Comparison of ENCODE assay signal across 11 cellular contexts in the genomic region with DNA sequence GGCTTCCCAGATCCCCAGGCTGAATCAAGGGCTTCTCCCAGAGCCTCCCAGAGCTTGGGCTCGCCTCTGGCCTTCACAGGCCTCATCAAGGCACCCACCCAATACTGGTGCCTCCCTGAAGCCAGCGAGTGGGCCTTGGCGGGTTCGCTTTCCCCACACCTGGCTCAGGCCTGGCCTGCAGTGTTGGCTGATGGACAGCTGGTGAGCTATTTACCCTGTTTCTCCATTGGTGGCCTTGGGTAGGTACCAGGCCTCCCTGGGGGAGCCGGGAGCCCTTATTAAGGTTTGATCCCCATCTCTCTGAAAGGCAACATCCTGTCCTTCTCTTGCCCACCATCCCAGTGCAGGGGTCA. TPM values are rescaled to one million over a fixed set of nuclear protein-coding genes. Genes with fewer than 3 reads are reported as not detected.
DNase-seq lines count a peak whose midpoint lies in the region; ATAC-seq and TF ChIP-seq lines count a peak whose summit lies in the region.
"Had no signal": no experiment of that assay in that cellular context is flagged by ENCODE, and none has a peak within 500 bp of the region (broad histone marks: within the 10 kb centered on the region; RNA-seq: fewer than 3 reads in every experiment).

No MANE protein-coding gene starts in this region.

- no peak overlapping the region for H3K4me2 ChIP-seq in osteoblast (ENCODE audit: insufficient read depth, low read length)

- WGBS in suprapubic skin = 98% methylated on average over 5 of the region's 5 CpGs
- 94% methylated on average over 5 of the region's 5 CpGs for WGBS in prostate gland

- H3K4me3 ChIP-seq in osteoblast (ENCODE audit: insufficient read depth, low read length) (no peak overlapping the region), suprapubic skin (no peak overlapping the region), prostate gland (no peak overlapping the region)

- H4K20me1 ChIP-seq in osteoblast (ENCODE audit: insufficient read depth, low read length) = no peaks in the 10 kb centered on the region

- no peak overlapping the region for H2AFZ ChIP-seq in osteoblast (ENCODE audit: low read length)

- no peaks in the 10 kb centered on the region for H3K27me3 ChIP-seq in osteoblast (ENCODE audit: insufficient read depth, low read length)
- H3K27me3 ChIP-seq in suprapubic skin = no peaks in the 10 kb centered on the region
- H3K27me3 ChIP-seq in prostate gland (replicated peaks; ENCODE audit: insufficient read depth) = no peaks in the 10 kb centered on the region

- H3K9me3 Mint-ChIP-seq in activated CD4-positive, alpha-beta memory T cell treated with anti-CD3 and anti-CD28 coated beads, Interleukin-2, amount 10 ng/mL, durations not matched to agents 7 days and 5 days = no peaks in the 10 kb centered on the region

- no peaks in the 10 kb centered on the region for H3K9me3 ChIP-seq in osteoblast (ENCODE audit: low read depth, low read length)
- H3K9me3 ChIP-seq in suprapubic skin = no peaks in the 10 kb centered on the region
- no peaks in the 10 kb centered on the region for H3K9me3 ChIP-seq in prostate gland

- H3K4me1 Mint-ChIP-seq in activated CD4-positive, alpha-beta memory T cell treated with anti-CD3 and anti-CD28 coated beads, Interleukin-2, amount 10 ng/mL, durations not matched to agents 7 days and 5 days = peaks cover 64% of the 10 kb centered on the region

- TF ChIP-seq CTCF in osteoblast (IDR thresholded peaks at IDR 0.05; ENCODE audit: extremely low read depth, low read depth, low read length) = no peak
- no peak for TF ChIP-seq CTCF in suprapubic skin (IDR thresholded peaks at IDR 0.05)
- TF ChIP-seq CTCF in prostate gland (IDR thresholded peaks at IDR 0.05) = no peak

- TF ChIP-seq POLR2A in GM18505 (IDR thresholded peaks at IDR 0.05; ENCODE audit: borderline replicate concordance, extremely low read depth, insufficient read depth, insufficient read length) (no peak), suprapubic skin (IDR thresholded peaks at IDR 0.05) (no peak), prostate gland (IDR thresholded peaks at IDR 0.05) (no peak)

- no peaks in the 10 kb centered on the region for H3K36me3 Mint-ChIP-seq in activated CD4-positive, alpha-beta memory T cell treated with anti-CD3 and anti-CD28 coated beads, Interleukin-2, amount 10 ng/mL, durations not matched to agents 7 days and 5 days (ENCODE audit: low read depth)

- no peaks in the 10 kb centered on the region for H3K79me2 ChIP-seq in osteoblast (ENCODE audit: insufficient read depth, low read length)

- DNase-seq in activated CD4-positive, alpha-beta memory T cell treated with anti-CD3 and anti-CD28 coated beads, Interleukin-2, amount 10 ng/mL, durations not matched to agents 7 days and 5 days = no peak
- DNase-seq in osteoblast (ENCODE audit: insufficient read length, low spot score, missing footprints) = peak; percentile 21
- DNase-seq in ACHN = no peak
- DNase-seq in suprapubic skin (ENCODE audit: low spot score in 2 of 2) = no peak
- DNase-seq in prostate gland (ENCODE audit: low spot score) = no peak
- DNase-seq: DMS79, MV-4-11, OCI-M1 had no signal

- intact Hi-C loops in prostate gland (cut with DNase I) = no loop called here

- no peak overlapping the region for H3K4me3 Mint-ChIP-seq in activated CD4-positive, alpha-beta memory T cell treated with anti-CD3 and anti-CD28 coated beads, Interleukin-2, amount 10 ng/mL, durations not matched to agents 7 days and 5 days

- H3K36me3 ChIP-seq in osteoblast (ENCODE audit: insufficient read depth, low read length) = no peaks in the 10 kb centered on the region
- H3K36me3 ChIP-seq in suprapubic skin = no peaks in the 10 kb centered on the region
- H3K36me3 ChIP-seq in prostate gland = no peaks in the 10 kb centered on the region

- H3K4me1 ChIP-seq in osteoblast (ENCODE audit: insufficient read depth, low read length) = peaks cover 13% of the 10 kb centered on the region
- H3K4me1 ChIP-seq in suprapubic skin = no peaks in the 10 kb centered on the region
- no peaks in the 10 kb centered on the region for H3K4me1 ChIP-seq in prostate gland (replicated peaks)

- ATAC-seq in GM18505 (IDR thresholded peaks at IDR 0.05; ENCODE audit: unreplicated experiment) (peak; percentile 5), GM21786 (IDR thresholded peaks at IDR 0.05; ENCODE audit: unreplicated experiment) (peak; percentile 9), HG03442 (IDR thresholded peaks at IDR 0.05; ENCODE audit: unreplicated experiment) (no peak)

- H3K27ac ChIP-seq in osteoblast (ENCODE audit: low read depth, low read length) = no peak overlapping the region
- no peak overlapping the region for H3K27ac ChIP-seq in suprapubic skin
- no peak overlapping the region for H3K27ac ChIP-seq in prostate gland

- no peaks in the 10 kb centered on the region for H3K27me3 Mint-ChIP-seq in activated CD4-positive, alpha-beta memory T cell treated with anti-CD3 and anti-CD28 coated beads, Interleukin-2, amount 10 ng/mL, durations not matched to agents 7 days and 5 days

- TF ChIP-seq EP300 in suprapubic skin (IDR thresholded peaks at IDR 0.05) = no peak

- CTCF ChIA-PET in activated CD4-positive, alpha-beta memory T cell treated with anti-CD3 and anti-CD28 coated beads, Interleukin-2, amount 10 ng/mL, durations not matched to agents 7 days and 5 days (lab: Charles Lee) = interaction anchor here (1.0 to 3.0 kb wide), 3 partner anchors 11 to 171 kb away, joined by 3 to 23 read pairs (median 5); a partner anchor contains a TSS

- in situ Hi-C loops in ACHN (cut with HindIII; ENCODE audit: low pct_ligation_motif_present, low pct_unique_long_range_greater_than_20kb, low sequenced_read_pairs) = no loop called here

- POLR2A ChIA-PET in activated CD4-positive, alpha-beta memory T cell treated with anti-CD3 and anti-CD28 coated beads, Interleukin-2, amount 10 ng/mL, durations not matched to agents 7 days and 5 days (lab: Charles Lee) = interaction anchor here (1.1 to 4.5 kb wide), 8 partner anchors 11 to 45 kb away, joined by 3 to 89 read pairs (median 7); a partner anchor contains a TSS

- peak overlapping the region; percentile 94 for H3K27ac Mint-ChIP-seq in activated CD4-positive, alpha-beta memory T cell treated with anti-CD3 and anti-CD28 coated beads, Interleukin-2, amount 10 ng/mL, durations not matched to agents 7 days and 5 days

RNA-seq across cellular contexts. Expression of a gene that starts 18.2 kb away (rescaled TPM):
- 10 to 100 TPM; 40.8 to 42.5 TPM for total RNA-seq in activated CD4-positive, alpha-beta memory T cell treated with anti-CD3 and anti-CD28 coated beads, Interleukin-2, amount 10 ng/mL, durations not matched to agents 7 days and 5 days
- total RNA-seq in osteoblast = 2.7 and 3.3 TPM in 2 replicates
- 100 to 1,000 TPM in 1 of 4 donors, 10 to 100 TPM in 3; 26.0 to 124 (median 74.1) TPM for total RNA-seq in suprapubic skin
- total RNA-seq in prostate gland = 10 to 100 TPM in 1 of 2 donors, 1 to 10 TPM in 1; 5.2 to 45.7 TPM

RNA-seq across cellular contexts. Expression of a gene that starts 25.1 kb away (rescaled TPM):
- total RNA-seq in activated CD4-positive, alpha-beta memory T cell treated with anti-CD3 and anti-CD28 coated beads, Interleukin-2, amount 10 ng/mL, durations not matched to agents 7 days and 5 days = under 1 TPM; 0.25 to 0.53 TPM
- total RNA-seq in osteoblast = not detected in 2 replicates
- 1 to 10 TPM in 1 of 4 donors, under 1 TPM in 1, not detected in 2; 0.87 to 1.7 TPM for total RNA-seq in suprapubic skin
- total RNA-seq in prostate gland = under 1 TPM in 1 of 2 donors, not detected in 1; 0.57 TPM

RNA-seq across cellular contexts. Expression of a gene that starts 45.2 kb away (rescaled TPM):
- 100 to 1,000 TPM; 108 to 113 TPM for total RNA-seq in activated CD4-positive, alpha-beta memory T cell treated with anti-CD3 and anti-CD28 coated beads, Interleukin-2, amount 10 ng/mL, durations not matched to agents 7 days and 5 days
- total RNA-seq in osteoblast (139 and 163 TPM in 2 replicates), suprapubic skin (10 to 100 TPM; 69.4 to 92.4 (median 76.8) TPM), prostate gland (100 to 1,000 TPM in 1 of 2 donors, 10 to 100 TPM in 1; 93.1 to 141 TPM)

RNA-seq across cellular contexts. Expression of a gene that starts 47.0 kb away (rescaled TPM):
- under 1 TPM in 1 of 2 experiments, not detected in 1; 0.05 TPM for total RNA-seq in activated CD4-positive, alpha-beta memory T cell treated with anti-CD3 and anti-CD28 coated beads, Interleukin-2, amount 10 ng/mL, durations not matched to agents 7 days and 5 days
- total RNA-seq in osteoblast = under 0.01 TPM in 1 of 2 replicates, not detected in the other
- 1 to 10 TPM in 2 of 4 donors, under 1 TPM in 2; 0.93 to 3.6 (median 1.2) TPM for total RNA-seq in suprapubic skin
- 1 to 10 TPM in 1 of 2 donors, under 1 TPM in 1; 0.23 to 5.0 TPM for total RNA-seq in prostate gland
